In genomic region chr6:41966214-41966920, GRCh38 we compare ENCODE assay signal across 13 cellular contexts. TPM values are rescaled to one million over a fixed set of nuclear protein-coding genes. Genes with fewer than 3 reads are reported as not detected.
DNase-seq lines count a peak whose midpoint lies in the region; TF ChIP-seq lines count a peak whose summit lies in the region.
"Had no signal": no experiment of that assay in that cellular context is flagged by ENCODE, and none has a peak within 500 bp of the region (broad histone marks: within the 10 kb centered on the region; RNA-seq: fewer than 3 reads in every experiment).

No MANE protein-coding gene starts in this region.

- no peak for TF ChIP-seq CTCF in coronary artery (IDR thresholded peaks at IDR 0.05)

- H3K36me3 Mint-ChIP-seq in activated T-cell treated with anti-CD3 and anti-CD28 coated beads, Interleukin-2, amount 50 U/mL, for 24 hours (ENCODE audit: low read depth) = peaks cover 30% of the 10 kb centered on the region

- H3K4me1 ChIP-seq in SJCRH30 = peaks cover 19% of the 10 kb centered on the region

- peaks cover 6% of the 10 kb centered on the region for H3K9me3 Mint-ChIP-seq in activated T-cell treated with anti-CD3 and anti-CD28 coated beads, Interleukin-2, amount 50 U/mL, for 24 hours

- H3K27me3 Mint-ChIP-seq in activated T-cell treated with anti-CD3 and anti-CD28 coated beads, Interleukin-2, amount 50 U/mL, for 24 hours = no peaks in the 10 kb centered on the region

- no peaks in the 10 kb centered on the region for H3K27me3 ChIP-seq in SJCRH30
- H3K27me3 ChIP-seq: tibial nerve had no signal

- H3K4me3 ChIP-seq in SJCRH30 (no peak overlapping the region), coronary artery (no peak overlapping the region)
- H3K4me3 ChIP-seq: tibial nerve had no signal

- H3K9me3 ChIP-seq in SJCRH30 (replicated peaks) = no peaks in the 10 kb centered on the region
- H3K9me3 ChIP-seq: tibial nerve had no signal

- H3K27ac ChIP-seq in SJCRH30 (peak overlapping the region; percentile 37), coronary artery (no peak overlapping the region)

- H3K4me1 Mint-ChIP-seq in activated T-cell treated with anti-CD3 and anti-CD28 coated beads, Interleukin-2, amount 50 U/mL, for 24 hours (ENCODE audit: low read depth) = peaks cover 90% of the 10 kb centered on the region

- peak; percentile 27 for DNase-seq in activated T-cell treated with anti-CD3 and anti-CD28 coated beads, Interleukin-2, amount 50 U/mL, for 24 hours
- DNase-seq in activated T-cell treated with anti-CD3 and anti-CD28 coated beads for 4 hours (no peak), SJCRH30 (no peak), glomerular visceral epithelial cell (ENCODE audit: extremely low spot score) (peak; percentile 35), SK-N-DZ (ENCODE audit: low spot score) (no peak), putamen (ENCODE audit: low spot score) (no peak), coronary artery (ENCODE audit: low spot score) (no peak)
- peak; percentile 17 for DNase-seq in stimulated activated CD8-positive, alpha-beta memory T cell treated with anti-CD3 and anti-CD28 coated beads, Interleukin-4, amount 100 ng/mL, for 48 hours
- DNase-seq: activated CD4-positive, alpha-beta T cell treated with anti-CD3 and anti-CD28 coated beads, Interleukin-2, amount 50 U/mL, for 4 hours; hypothalamus; Kasumi-1; T-helper 2 cell had no signal

- peak overlapping the region; percentile 97 for H3K27ac Mint-ChIP-seq in activated T-cell treated with anti-CD3 and anti-CD28 coated beads, Interleukin-2, amount 50 U/mL, for 24 hours

- H3K36me3 ChIP-seq in SJCRH30 = no peaks in the 10 kb centered on the region
- H3K36me3 ChIP-seq: tibial nerve had no signal

- H3K4me3 Mint-ChIP-seq in activated T-cell treated with anti-CD3 and anti-CD28 coated beads, Interleukin-2, amount 50 U/mL, for 24 hours = no peak overlapping the region

RNA-seq across cellular contexts. Expression of gene CCND3, which starts 24.8 kb away (rescaled TPM):
- total RNA-seq in SJCRH30 (2014; rRNA removed; shearing (Covaris generic)) = 150 and 159 TPM in 2 replicates
- 27.2 and 32.7 TPM in 2 replicates for polyA plus RNA-seq in SK-N-DZ (2014; cell fraction: cytosol; rRNA removed)
- polyA plus RNA-seq in SK-N-DZ (2014; cell fraction: nucleus; rRNA removed) = 23.1 and 30.9 TPM in 2 replicates

RNA-seq across cellular contexts. Expression of gene BYSL, which starts 45.1 kb away (rescaled TPM):
- total RNA-seq in SJCRH30 (2014; rRNA removed; shearing (Covaris generic)) = 32.3 and 36.9 TPM in 2 replicates
- polyA plus RNA-seq in SK-N-DZ (2014; cell fraction: cytosol; rRNA removed) = 25.3 and 30.9 TPM in 2 replicates
- polyA plus RNA-seq in SK-N-DZ (2014; cell fraction: nucleus; rRNA removed) = 25.6 and 34.4 TPM in 2 replicates

RNA-seq across cellular contexts. Expression of gene MED20, which starts 45.4 kb away (rescaled TPM):
- 33.4 and 34.8 TPM in 2 replicates for total RNA-seq in SJCRH30 (2014; rRNA removed; shearing (Covaris generic))
- polyA plus RNA-seq in SK-N-DZ (2014; cell fraction: cytosol; rRNA removed) = 39.9 and 40.5 TPM in 2 replicates
- 13.4 and 20.6 TPM in 2 replicates for polyA plus RNA-seq in SK-N-DZ (2014; cell fraction: nucleus; rRNA removed)

Comparison
In these comparisons a context has a peak if more than half of its experiments do, and no peak if none do; other contexts are left out.
1. DNase-seq: peak in activated T-cell treated with anti-CD3 and anti-CD28 coated beads, Interleukin-2, amount 50 U/mL, for 24 hours (single experiment), glomerular visceral epithelial cell (single experiment) and stimulated activated CD8-positive, alpha-beta memory T cell treated with anti-CD3 and anti-CD28 coated beads, Interleukin-4, amount 100 ng/mL, for 48 hours (single experiment); none in activated T-cell treated with anti-CD3 and anti-CD28 coated beads for 4 hours (single experiment), SJCRH30 (0 of 2), SK-N-DZ (single experiment), putamen (single experiment) and coronary artery (single experiment).